ENCODE assay signal across 20 cellular contexts in genomic region chr9:104977580-104977979, GRCh38. TPM values are rescaled to one million over a fixed set of nuclear protein-coding genes. Genes with fewer than 3 reads are reported as not detected.
DNase-seq lines count a peak whose midpoint lies in the region; ATAC-seq and TF ChIP-seq lines count a peak whose summit lies in the region.
"Had no signal": no experiment of that assay in that cellular context is flagged by ENCODE, and none has a peak within 500 bp of the region (broad histone marks: within the 10 kb centered on the region; RNA-seq: fewer than 3 reads in every experiment).

No MANE protein-coding gene starts in this region.

- intact Hi-C loops in lower lobe of right lung (cut with DNase I), result no loop called here

- TF ChIP-seq EP300 in Ishikawa (IDR thresholded peaks at IDR 0.05; ENCODE audit: borderline replicate concordance), result peak; percentile 60; the same call in 1 of the 2 replicates

- H3K9me3 ChIP-seq in lower lobe of right lung, result no peaks in the 10 kb centered on the region

- peak; percentile 74 for DNase-seq in NCI-H510A treated with DMSO at 0.1 percent for 48 hours (lab: John Stamatoyannopoulos, UW)
- DNase-seq in epithelial cell of prostate (ENCODE audit: low read depth, low spot score), result no peak
- peak; percentile 23 for DNase-seq in renal cortical epithelial cell (ENCODE audit: low read depth)
- no peak for DNase-seq in NCI-H526 (lab: John Stamatoyannopoulos, UW)
- no peak for DNase-seq in lower lobe of right lung
- DNase-seq: ACHN; C1 segment of cervical spinal cord; CD8-positive, alpha-beta memory T cell; DMS79 treated with DMSO at 0.1 percent for 48 hours; GOT3; KBM-7; NCI-H1417; NCI-H187; NCI-H2171 treated with DMSO at 0.1 percent for 48 hours; NCI-H446; SW 1271 had no signal

- H3K4me1 ChIP-seq in lower lobe of right lung, result peaks cover 4% of the 10 kb centered on the region

- no peak for ATAC-seq in HG03135 (IDR thresholded peaks at IDR 0.05; ENCODE audit: unreplicated experiment)
- no peak for ATAC-seq in lower lobe of right lung
- ATAC-seq: HCT116, Panc1 had no signal

- no peak for TF ChIP-seq RAD21 in Ishikawa (IDR thresholded peaks at IDR 0.05; ENCODE audit: low read depth)

- TF ChIP-seq CTCF in lower lobe of right lung (IDR thresholded peaks at IDR 0.05), result no peak

- H3K27ac ChIP-seq in epithelial cell of prostate (peak overlapping the region; percentile 18), lower lobe of right lung (no peak overlapping the region)

- H3K4me3 ChIP-seq in lower lobe of right lung, result no peak overlapping the region

- no peaks in the 10 kb centered on the region for H3K36me3 ChIP-seq in lower lobe of right lung

- H3K27me3 ChIP-seq in lower lobe of right lung (ENCODE audit: low read depth), result no peaks in the 10 kb centered on the region

TF ChIP-seq in Ishikawa, 13 proteins besides CTCF, POLR2A, EP300 and RAD21:
- TF ChIP-seq TCF12 (IDR thresholded peaks at IDR 0.05; ENCODE audit: low read depth) (no peak), FOXM1 (IDR thresholded peaks at IDR 0.05; ENCODE audit: borderline replicate concordance, low read depth) (no peak), TAF1 (IDR thresholded peaks at IDR 0.05; ENCODE audit: low read depth) (no peak), CREB1 (IDR thresholded peaks at IDR 0.05; ENCODE audit: low read depth) (no peak), TEAD4 (IDR thresholded peaks at IDR 0.05) (no peak), USF1 (IDR thresholded peaks at IDR 0.05) (no peak), CEBPB (IDR thresholded peaks at IDR 0.05) (no peak), NFIC (IDR thresholded peaks at IDR 0.05) (no peak), YY1 (IDR thresholded peaks at IDR 0.05; ENCODE audit: low read depth) (no peak; the same call in 1 of the 2 replicates), ZBTB7A (IDR thresholded peaks at IDR 0.05; ENCODE audit: low read depth) (no peak), EGR1 (IDR thresholded peaks at IDR 0.05) (no peak)
- TF ChIP-seq, protein P1, sequence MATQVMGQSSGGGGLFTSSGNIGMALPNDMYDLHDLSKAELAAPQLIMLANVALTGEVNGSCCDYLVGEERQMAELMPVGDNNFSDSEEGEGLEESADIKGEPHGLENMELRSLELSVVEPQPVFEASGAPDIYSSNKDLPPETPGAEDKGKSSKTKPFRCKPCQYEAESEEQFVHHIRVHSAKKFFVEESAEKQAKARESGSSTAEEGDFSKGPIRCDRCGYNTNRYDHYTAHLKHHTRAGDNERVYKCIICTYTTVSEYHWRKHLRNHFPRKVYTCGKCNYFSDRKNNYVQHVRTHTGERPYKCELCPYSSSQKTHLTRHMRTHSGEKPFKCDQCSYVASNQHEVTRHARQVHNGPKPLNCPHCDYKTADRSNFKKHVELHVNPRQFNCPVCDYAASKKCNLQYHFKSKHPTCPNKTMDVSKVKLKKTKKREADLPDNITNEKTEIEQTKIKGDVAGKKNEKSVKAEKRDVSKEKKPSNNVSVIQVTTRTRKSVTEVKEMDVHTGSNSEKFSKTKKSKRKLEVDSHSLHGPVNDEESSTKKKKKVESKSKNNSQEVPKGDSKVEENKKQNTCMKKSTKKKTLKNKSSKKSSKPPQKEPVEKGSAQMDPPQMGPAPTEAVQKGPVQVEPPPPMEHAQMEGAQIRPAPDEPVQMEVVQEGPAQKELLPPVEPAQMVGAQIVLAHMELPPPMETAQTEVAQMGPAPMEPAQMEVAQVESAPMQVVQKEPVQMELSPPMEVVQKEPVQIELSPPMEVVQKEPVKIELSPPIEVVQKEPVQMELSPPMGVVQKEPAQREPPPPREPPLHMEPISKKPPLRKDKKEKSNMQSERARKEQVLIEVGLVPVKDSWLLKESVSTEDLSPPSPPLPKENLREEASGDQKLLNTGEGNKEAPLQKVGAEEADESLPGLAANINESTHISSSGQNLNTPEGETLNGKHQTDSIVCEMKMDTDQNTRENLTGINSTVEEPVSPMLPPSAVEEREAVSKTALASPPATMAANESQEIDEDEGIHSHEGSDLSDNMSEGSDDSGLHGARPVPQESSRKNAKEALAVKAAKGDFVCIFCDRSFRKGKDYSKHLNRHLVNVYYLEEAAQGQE (IDR thresholded peaks at IDR 0.05; ENCODE audit: low read depth), result no peak
- TF ChIP-seq, protein P2, sequence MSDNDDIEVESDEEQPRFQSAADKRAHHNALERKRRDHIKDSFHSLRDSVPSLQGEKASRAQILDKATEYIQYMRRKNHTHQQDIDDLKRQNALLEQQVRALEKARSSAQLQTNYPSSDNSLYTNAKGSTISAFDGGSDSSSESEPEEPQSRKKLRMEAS (IDR thresholded peaks at IDR 0.05), result no peak

RNA-seq across cellular contexts. Expression of gene ABCA1, which starts 49.6 kb away (rescaled TPM):
- total RNA-seq in renal cortical epithelial cell (25.7 and 48.2 TPM in 2 replicates), lower lobe of right lung (46.8 TPM)

Comparison
In these comparisons a context has a peak if more than half of its experiments do, and no peak if none do; other contexts are left out.
1. DNase-seq: peak in NCI-H510A treated with DMSO at 0.1 percent for 48 hours (single experiment) and renal cortical epithelial cell (single experiment); none in epithelial cell of prostate (single experiment), NCI-H526 (0 of 2) and lower lobe of right lung (single experiment).